10 cellular contexts compared by ENCODE assay signal in the genomic region with DNA sequence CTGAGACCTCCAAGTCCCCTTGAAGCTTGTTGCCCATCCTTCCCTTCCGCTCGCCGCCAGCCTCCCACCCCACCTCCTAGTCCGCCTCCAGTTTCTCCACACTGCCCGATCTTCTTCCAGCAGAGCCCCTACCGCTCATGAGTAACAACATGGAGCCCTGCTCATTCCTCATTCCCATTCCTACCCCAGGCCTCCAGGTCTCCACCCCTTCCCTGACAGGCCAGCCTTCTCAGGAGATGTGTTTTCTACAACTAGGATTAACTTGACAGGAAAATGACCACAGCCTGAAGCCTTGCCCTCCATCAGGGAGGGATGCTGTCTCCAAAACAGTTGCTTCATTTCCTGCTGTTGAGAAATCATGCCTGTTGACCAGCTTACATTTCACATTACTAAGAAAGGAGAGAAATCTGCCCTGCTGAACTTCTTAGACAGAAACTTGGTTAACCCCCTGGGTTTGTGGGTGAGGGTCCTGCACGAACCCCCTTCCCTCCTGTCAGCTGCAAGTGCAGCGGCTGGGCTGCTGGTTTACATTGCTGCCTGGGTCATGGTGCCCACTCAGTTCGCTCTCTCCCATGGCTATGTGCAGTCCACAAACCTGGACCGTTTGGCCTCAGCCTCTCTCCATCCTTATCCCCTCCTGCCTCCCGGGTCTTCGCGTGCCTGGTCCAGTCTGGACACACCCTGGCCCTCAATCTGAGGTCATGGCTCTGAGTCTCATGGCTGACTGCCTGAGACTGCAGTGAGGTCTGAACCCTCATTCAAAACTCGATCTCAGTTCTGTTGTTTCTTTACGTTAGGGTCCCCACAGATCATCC. TPM values are rescaled to one million over a fixed set of nuclear protein-coding genes. Genes with fewer than 3 reads are reported as not detected.
DNase-seq lines count a peak whose midpoint lies in the region; ATAC-seq and TF ChIP-seq lines count a peak whose summit lies in the region.
"Had no signal": no experiment of that assay in that cellular context is flagged by ENCODE, and none has a peak within 500 bp of the region (broad histone marks: within the 10 kb centered on the region; RNA-seq: fewer than 3 reads in every experiment).

No MANE protein-coding gene starts in this region.

- peak overlapping the region in 1 of 2 donors; percentile 7 for H3K9ac ChIP-seq in colonic mucosa (ENCODE audit: low read depth in 2 of 2, low read length in 2 of 2)

- H3K27ac ChIP-seq in colonic mucosa (peak overlapping the region; percentile 65), mesodermal cell (ENCODE audit: low read depth, low read length, severe bottlenecking) (peak overlapping the region; percentile 67)
- no peak overlapping the region for H3K27ac ChIP-seq in CD8-positive, alpha-beta T cell (ENCODE audit: low read depth, low read length)

- intact Hi-C loops in Right ventricle myocardium inferior (cut with DNase I) (no loop called here), cardiac septum (cut with DNase I) (no loop called here), colonic mucosa (cut with DNase I) (no loop called here)
- intact Hi-C loops in CD8-positive, alpha-beta T cell (cut with DNase I, micrococcal nuclease) = no loop called here

- no peaks in the 10 kb centered on the region for H3K36me3 Mint-ChIP-seq in CD8-positive, alpha-beta T cell

- POLR2A ChIA-PET in HEK293T (lab: Yijun Ruan, JAX) = no interaction called here
- POLR2A ChIA-PET in CD8-positive, alpha-beta T cell (lab: Charles Lee) = no interaction called here

- 97% methylated on average over 10 to 13 of the region's 15 CpGs for WGBS in mesodermal cell (ENCODE audit: insufficient coverage in 2 of 2), 2 experiments

- H3K4me1 Mint-ChIP-seq in CD8-positive, alpha-beta T cell (ENCODE audit: low read depth) = no peaks in the 10 kb centered on the region

- no peaks in the 10 kb centered on the region for H3K9me3 Mint-ChIP-seq in CD8-positive, alpha-beta T cell

- H3K4me3 Mint-ChIP-seq in CD8-positive, alpha-beta T cell = no peak overlapping the region
- H3K4me3 Mint-ChIP-seq: activated CD8-positive, alpha-beta T cell treated with anti-CD3 and anti-CD28 coated beads, Interleukin-2, amount 10 ng/mL, durations not matched to agents 7 days and 5 days had no signal

- no peak for TF ChIP-seq CTCF in colonic mucosa (IDR thresholded peaks at IDR 0.05)
- TF ChIP-seq CTCF in CD8-positive, alpha-beta T cell (IDR thresholded peaks at IDR 0.05) = no peak

- H3K9me3 ChIP-seq in colonic mucosa = no peaks in the 10 kb centered on the region
- H3K9me3 ChIP-seq in mesodermal cell (ENCODE audit: control insufficient read depth, low read length) = no peaks in the 10 kb centered on the region
- no peaks in the 10 kb centered on the region for H3K9me3 ChIP-seq in CD8-positive, alpha-beta T cell (ENCODE audit: low read length)

- H3K4me1 ChIP-seq in colonic mucosa (no peaks in the 10 kb centered on the region), mesodermal cell (ENCODE audit: control insufficient read depth, insufficient read depth, low read length, poor library complexity, severe bottlenecking) (peaks cover 35% of the 10 kb centered on the region)
- no peaks in the 10 kb centered on the region for H3K4me1 ChIP-seq in CD8-positive, alpha-beta T cell (ENCODE audit: insufficient read depth, low read length)

- ATAC-seq in Right ventricle myocardium inferior = peak; percentile 83
- no peak for ATAC-seq in CD8-positive, alpha-beta T cell
- ATAC-seq: activated CD8-positive, alpha-beta T cell treated with anti-CD3 and anti-CD28 coated beads, Interleukin-2, amount 10 ng/mL, durations not matched to agents 7 days and 5 days had no signal

- no peak overlapping the region for H3K27ac Mint-ChIP-seq in CD8-positive, alpha-beta T cell
- H3K27ac Mint-ChIP-seq: activated CD8-positive, alpha-beta T cell treated with anti-CD3 and anti-CD28 coated beads, Interleukin-2, amount 10 ng/mL, durations not matched to agents 7 days and 5 days had no signal

- DNase-seq in Right ventricle myocardium inferior (ENCODE audit: missing footprints) (peak; percentile 79), cardiac septum (ENCODE audit: low spot score) (no peak), colonic mucosa (peak; percentile 49), HEK293T (ENCODE audit: extremely low spot score) (no peak), HUDEP-2 (lab: John Stamatoyannopoulos, UW; ENCODE audit: unreplicated experiment in 76 of 76) (no peak)
- DNase-seq in activated CD4-positive, alpha-beta T cell treated with anti-CD3 and anti-CD28 coated beads for 4 hours = no peak
- DNase-seq in CD8-positive, alpha-beta T cell = no peak
- DNase-seq: activated CD8-positive, alpha-beta T cell treated with anti-CD3 and anti-CD28 coated beads, Interleukin-2, amount 10 ng/mL, durations not matched to agents 7 days and 5 days; cortex of kidney had no signal

- H3K27me3 ChIP-seq in colonic mucosa = no peaks in the 10 kb centered on the region
- H3K27me3 ChIP-seq in CD8-positive, alpha-beta T cell (ENCODE audit: insufficient read depth, low read length) = no peaks in the 10 kb centered on the region

- peaks cover 11% of the 10 kb centered on the region for H3K27me3 Mint-ChIP-seq in CD8-positive, alpha-beta T cell (ENCODE audit: low read depth)

- H3K36me3 ChIP-seq in colonic mucosa = no peaks in the 10 kb centered on the region
- no peaks in the 10 kb centered on the region for H3K36me3 ChIP-seq in mesodermal cell (ENCODE audit: control insufficient read depth, insufficient read depth, low read length)
- no peaks in the 10 kb centered on the region for H3K36me3 ChIP-seq in CD8-positive, alpha-beta T cell (ENCODE audit: insufficient read depth, low read length)

- H3K4me3 ChIP-seq in colonic mucosa = no peak overlapping the region
- no peak overlapping the region for H3K4me3 ChIP-seq in mesodermal cell (ENCODE audit: extremely low read depth, insufficient read depth, low read length, poor library complexity, severe bottlenecking)
- H3K4me3 ChIP-seq in CD8-positive, alpha-beta T cell (ENCODE audit: low read depth, low read length) = no peak overlapping the region

- CTCF ChIA-PET in HEK293T (lab: Yijun Ruan, JAX) = no interaction called here
- CTCF ChIA-PET in CD8-positive, alpha-beta T cell (lab: Charles Lee) = interaction anchor here (0.6 to 2.0 kb wide), 3 partner anchors 13 to 164 kb away, joined by 3 to 15 read pairs (median 3); no protein-coding TSS in a partner anchor

TF ChIP-seq in HEK293T, 16 proteins besides CTCF, POLR2A, EP300 and RAD21:
- no peak for TF ChIP-seq ARNT (IDR thresholded peaks at IDR 0.05)
- no peak for TF ChIP-seq ELF4 (IDR thresholded peaks at IDR 0.05)
- TF ChIP-seq SUZ12 (IDR thresholded peaks at IDR 0.05) = no peak
- no peak for TF ChIP-seq TARDBP (IDR thresholded peaks at IDR 0.05)
- no peak for TF ChIP-seq FOXK2 (IDR thresholded peaks at IDR 0.05)
- TF ChIP-seq SP1 (IDR thresholded peaks at IDR 0.05) = no peak
- TF ChIP-seq L3MBTL2 (conservative IDR thresholded peaks at IDR 0.05) = no peak

RNA-seq across cellular contexts. Expression of a gene that starts 16.1 kb away (rescaled TPM):
- total RNA-seq in Right ventricle myocardium inferior (0.46 TPM), cardiac septum (7.4 TPM), colonic mucosa (1 to 10 TPM in 1 of 2 donors, under 1 TPM in 1; 0.61 to 1.3 TPM)
- 2.2 TPM for polyA plus RNA-seq in mesodermal cell (2013, experiment 1 of 2)
- 3.0 TPM for polyA plus RNA-seq in mesodermal cell (2013, experiment 2 of 2)
- not detected for total RNA-seq in CD8-positive, alpha-beta T cell
- total RNA-seq: activated CD8-positive, alpha-beta T cell treated with anti-CD3 and anti-CD28 coated beads, Interleukin-2, amount 10 ng/mL, durations not matched to agents 7 days and 5 days had no signal

RNA-seq across cellular contexts. Expression of a gene that starts 26.8 kb away (rescaled TPM):
- 0.51 TPM for total RNA-seq in Right ventricle myocardium inferior
- total RNA-seq in cardiac septum = not detected
- under 1 TPM in 1 of 2 donors, not detected in 1; 0.30 TPM for total RNA-seq in colonic mucosa
- polyA plus RNA-seq in mesodermal cell (2013, experiment 1 of 2) = not detected
- polyA plus RNA-seq in mesodermal cell (2013, experiment 2 of 2) = not detected
- under 1 TPM; 0.39 to 0.60 TPM for total RNA-seq in CD8-positive, alpha-beta T cell

RNA-seq across cellular contexts. Expression of a gene that starts 27.0 kb away (rescaled TPM):
- total RNA-seq in Right ventricle myocardium inferior (not detected), cardiac septum (not detected), colonic mucosa (not detected)
- polyA plus RNA-seq in mesodermal cell (2013, experiment 1 of 2) = 0.22 TPM
- polyA plus RNA-seq in mesodermal cell (2013, experiment 2 of 2) = 0.30 TPM
- total RNA-seq in CD8-positive, alpha-beta T cell = not detected
- total RNA-seq: activated CD8-positive, alpha-beta T cell treated with anti-CD3 and anti-CD28 coated beads, Interleukin-2, amount 10 ng/mL, durations not matched to agents 7 days and 5 days had no signal

Comparison
In these comparisons a context has a peak if more than half of its experiments do, and no peak if none do; other contexts are left out.
1. DNase-seq: peak in Right ventricle myocardium inferior (single experiment) and colonic mucosa (single experiment); none in cardiac septum (single experiment), activated CD4-positive, alpha-beta T cell treated with anti-CD3 and anti-CD28 coated beads for 4 hours (0 of 2), HEK293T (single experiment), CD8-positive, alpha-beta T cell (0 of 7) and HUDEP-2 (0 of 76).